In genomic region chr2:95390881-95391321, GRCh38 we compare ENCODE assay signal across 26 cellular contexts.
"Had no signal": no experiment of that assay in that cellular context is flagged by ENCODE, and none has a peak within 500 bp of the region (broad histone marks: within the 10 kb centered on the region; RNA-seq: fewer than 3 reads in every experiment).

No MANE protein-coding gene starts in this region.

- H3K27ac ChIP-seq: epithelial cell of prostate, esophagus squamous epithelium, heart right ventricle, left ventricle myocardium inferior had no signal

- H3K27ac Mint-ChIP-seq: activated CD4-positive, alpha-beta T cell treated with anti-CD3 and anti-CD28 coated beads for 36 hours; activated CD8-positive, alpha-beta memory T cell treated with anti-CD3 and anti-CD28 coated beads, Interleukin-2, amount 10 ng/mL, durations not matched to agents 7 days and 5 days; activated CD8-positive, alpha-beta T cell treated with anti-CD3 and anti-CD28 coated beads, Interleukin-2, amount 10 ng/mL, durations not matched to agents 7 days and 5 days; activated naive CD8-positive, alpha-beta T cell; activated T-cell treated with anti-CD3 and anti-CD28 coated beads, Interleukin-2, amount 50 U/mL, for 72 hours; dendritic cell treated with granulocyte-macrophage colony-stimulating factor and Interleukin-4, amounts not matched to agents 40 ng/mL and 50 ng/mL, for 4 days; natural killer cell; progenitor cell of endocrine pancreas had no signal

- H3K9me3 Mint-ChIP-seq: activated T-cell treated with anti-CD3 and anti-CD28 coated beads, Interleukin-2, amount 50 U/mL, for 72 hours; central memory CD8-positive, alpha-beta T cell; dendritic cell treated with granulocyte-macrophage colony-stimulating factor and Interleukin-4, amounts not matched to agents 40 ng/mL and 50 ng/mL, for 4 days; natural killer cell had no signal

- ATAC-seq: activated CD4-positive, alpha-beta T cell treated with anti-CD3 and anti-CD28 coated beads for 36 hours; activated CD8-positive, alpha-beta memory T cell treated with anti-CD3 and anti-CD28 coated beads, Interleukin-2, amount 10 ng/mL, durations not matched to agents 7 days and 5 days; activated CD8-positive, alpha-beta T cell treated with anti-CD3 and anti-CD28 coated beads, Interleukin-2, amount 10 ng/mL, durations not matched to agents 7 days and 5 days; activated T-cell treated with anti-CD3 and anti-CD28 coated beads, Interleukin-2, amount 50 U/mL, for 72 hours; heart right ventricle; natural killer cell; sciatic nerve had no signal

- DNase-seq: activated CD4-positive, alpha-beta T cell treated with anti-CD3 and anti-CD28 coated beads for 36 hours; activated CD4-positive, CD25-positive, alpha-beta regulatory T cell; activated CD8-positive, alpha-beta memory T cell treated with anti-CD3 and anti-CD28 coated beads, Interleukin-2, amount 10 ng/mL, durations not matched to agents 7 days and 5 days; activated CD8-positive, alpha-beta T cell treated with anti-CD3 and anti-CD28 coated beads, Interleukin-2, amount 10 ng/mL, durations not matched to agents 7 days and 5 days; activated naive CD4-positive, alpha-beta T cell; activated T-cell treated with anti-CD3 and anti-CD28 coated beads, Interleukin-2, amount 50 U/mL, for 72 hours; anterior cingulate cortex; effector CD4-positive, alpha-beta T cell; esophagus squamous epithelium; foreskin melanocyte; heart right ventricle; kidney glomerular epithelial cell; left ventricle myocardium inferior; midbrain; natural killer cell; stimulated activated CD4-positive, alpha-beta T cell treated with anti-CD3 and anti-CD28 coated beads, Interleukin-15, amount 100 ng/mL, for 24 hours; stimulated activated CD4-positive, alpha-beta T cell treated with anti-CD3 and anti-CD28 coated beads, Interleukin-2, amount 100 ng/mL, for 24 hours; stimulated activated naive CD4-positive, alpha-beta T cell treated with Interleukin-2 at 50 U/mL for 16 hours had no signal

- H3K4me3 ChIP-seq: esophagus squamous epithelium, heart right ventricle, left ventricle myocardium inferior, smooth muscle cell, tibial nerve had no signal

- H3K27me3 ChIP-seq: tibial nerve had no signal

- H3K36me3 Mint-ChIP-seq: activated CD8-positive, alpha-beta memory T cell treated with anti-CD3 and anti-CD28 coated beads, Interleukin-2, amount 10 ng/mL, durations not matched to agents 7 days and 5 days; activated naive CD8-positive, alpha-beta T cell; natural killer cell had no signal

- H3K36me3 ChIP-seq: esophagus squamous epithelium, heart right ventricle, left ventricle myocardium inferior, tibial nerve had no signal

- H3K9me3 ChIP-seq: esophagus squamous epithelium, heart right ventricle, left ventricle myocardium inferior, tibial nerve had no signal
